Comparison of ENCODE assay signal across 8 cellular contexts in the genomic region with DNA sequence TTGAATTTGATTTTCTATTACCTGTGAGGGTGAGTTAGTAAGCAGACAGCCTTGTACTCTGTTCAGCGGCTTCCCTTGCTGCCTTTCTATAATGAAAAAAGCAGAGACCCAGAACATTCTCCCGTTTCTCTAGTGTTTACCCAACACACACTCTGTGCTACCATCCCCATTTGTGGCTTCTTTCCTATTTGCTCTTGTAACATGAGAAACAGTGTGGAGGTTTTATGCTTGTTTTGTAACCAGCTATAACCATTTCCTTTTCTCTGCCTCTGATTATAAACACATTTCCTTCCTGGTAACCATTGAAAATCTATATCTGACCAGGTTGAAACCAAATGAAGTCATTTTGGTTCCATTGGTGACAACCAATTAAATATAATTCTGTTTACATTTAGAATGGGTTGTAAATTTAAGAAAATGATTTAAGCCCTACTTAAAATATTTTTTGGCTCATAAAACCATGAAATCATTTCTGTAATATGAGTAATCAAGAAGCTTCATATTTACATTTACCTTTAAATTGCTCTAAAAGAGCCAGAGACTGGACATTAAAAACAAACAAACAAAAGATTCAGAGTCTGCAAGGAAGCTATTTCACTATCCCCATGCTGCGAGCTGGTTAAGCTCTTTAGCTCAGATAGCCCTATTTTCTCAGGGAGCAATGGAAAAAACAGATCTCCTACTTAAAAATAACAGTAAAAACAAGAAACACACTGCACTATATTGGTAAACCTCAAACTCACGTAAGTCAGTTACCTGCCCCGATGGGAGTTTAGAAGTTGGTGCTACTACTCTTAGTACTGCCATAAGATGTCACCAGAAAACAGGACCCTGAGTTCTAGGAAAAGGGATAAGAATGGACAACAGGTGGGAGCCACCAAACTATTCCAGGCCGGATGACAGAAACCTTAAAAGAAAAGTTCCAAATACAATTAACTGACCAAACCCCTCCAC.
DNase-seq lines count a peak whose midpoint lies in the region.

No MANE protein-coding gene starts in this region.

- peaks cover 14 to 34% (median 14%) of the 10 kb centered on the region in 3 donors for H3K4me1 ChIP-seq in skeletal muscle tissue (ENCODE audit: control insufficient read depth in 3 of 3, insufficient read depth in 3 of 3, low read length in 3 of 3)

- H3K4me3 ChIP-seq in skeletal muscle tissue (ENCODE audit: low read length in 3 of 3) = no peak overlapping the region

- no peaks in the 10 kb centered on the region for H3K9me3 ChIP-seq in skeletal muscle tissue (ENCODE audit: control insufficient read depth in 3 of 3, low read length in 3 of 3)

- peak overlapping the region in 2 of 3 donors; percentile 28 to 34 for H3K9ac ChIP-seq in skeletal muscle tissue (ENCODE audit: low read depth in 1 of 3, low read length in 3 of 3)

- DNase-seq in SKM-1 (lab: John Stamatoyannopoulos, UW; ENCODE audit: unreplicated experiment) (peak; percentile 22), SKM-1 treated with dmso at 0.1 percent for 144 hours (lab: John Stamatoyannopoulos, UW; ENCODE audit: unreplicated experiment) (no peak), NCI-H187 treated with DMSO at 0.1 percent for 48 hours (lab: John Stamatoyannopoulos, UW) (peak; percentile 95), dedifferentiated amniotic fluid mesenchymal stem cell (ENCODE audit: extremely low spot score) (peak; percentile 43), NCI-H446 (lab: John Stamatoyannopoulos, UW) (no peak), superior temporal gyrus (ENCODE audit: extremely low spot score) (no peak), DMS 273 treated with DMSO at 0.1 percent for 48 hours (lab: John Stamatoyannopoulos, UW) (no peak)

- no peaks in the 10 kb centered on the region for H3K27me3 ChIP-seq in skeletal muscle tissue (ENCODE audit: control insufficient read depth in 3 of 3, insufficient read depth in 3 of 3, low read length in 3 of 3)

- H3K36me3 ChIP-seq in skeletal muscle tissue (ENCODE audit: control insufficient read depth in 3 of 3, insufficient read depth in 3 of 3, low read length in 3 of 3) = no peaks in the 10 kb centered on the region

- H3K27ac ChIP-seq in skeletal muscle tissue (ENCODE audit: low read depth, low read length) = peak overlapping the region; percentile 41

Comparison
In these comparisons a context has a peak if more than half of its experiments do, and no peak if none do; other contexts are left out.
1. DNase-seq: peak in SKM-1 (single experiment), NCI-H187 treated with DMSO at 0.1 percent for 48 hours (single experiment) and dedifferentiated amniotic fluid mesenchymal stem cell (single experiment); none in SKM-1 treated with dmso at 0.1 percent for 144 hours (single experiment), NCI-H446 (0 of 2), superior temporal gyrus (single experiment) and DMS 273 treated with DMSO at 0.1 percent for 48 hours (single experiment).